Comparison of ENCODE assay signal across 18 cellular contexts in genomic region chr5:94268226-94268625, GRCh38.
"Had no signal": no experiment of that assay in that cellular context is flagged by ENCODE, and none has a peak within 500 bp of the region (broad histone marks: within the 10 kb centered on the region; RNA-seq: fewer than 3 reads in every experiment).

No MANE protein-coding gene starts in this region.

- H3K27me3 ChIP-seq: dorsolateral prefrontal cortex, esophagus muscularis mucosa, neutrophil, right atrium auricular region, transverse colon had no signal

- H3K4me1 ChIP-seq: esophagus muscularis mucosa, lower lobe of right lung, right atrium auricular region, transverse colon had no signal

- H3K27ac ChIP-seq: dorsolateral prefrontal cortex, esophagus muscularis mucosa, lower lobe of right lung, neutrophil, right atrium auricular region, transverse colon had no signal

- H3K4me3 ChIP-seq: dorsolateral prefrontal cortex, esophagus muscularis mucosa, lower lobe of right lung, right atrium auricular region, transverse colon had no signal

- ATAC-seq: activated CD4-positive, CD25-positive, alpha-beta regulatory T cell treated with anti-CD3 and anti-CD28 coated beads, Interleukin-2, amount 50 U/mL, for 24 hours; activated CD8-positive, alpha-beta memory T cell treated with anti-CD3 and anti-CD28 coated beads, Interleukin-2, amount 10 ng/mL, durations not matched to agents 7 days and 5 days; activated naive CD4-positive, alpha-beta T cell treated with anti-CD3 and anti-CD28 coated beads, Interleukin-2, amount 50 U/mL, for 72 hours; naive thymus-derived CD4-positive, alpha-beta T cell; stimulated activated effector memory CD8-positive, alpha-beta T cell treated with anti-CD3 and anti-CD28 coated beads, Interleukin-12 subunit alpha, Interleukin-12 subunit beta, amount 100 ng/mL, for 72 hours had no signal

- H3K36me3 ChIP-seq: esophagus muscularis mucosa, lower lobe of right lung, neutrophil, right atrium auricular region, transverse colon had no signal

- DNase-seq: activated CD4-positive, alpha-beta T cell treated with anti-CD3 and anti-CD28 coated beads, Interleukin-2, amount 50 U/mL, for 4 hours; activated CD8-positive, alpha-beta memory T cell treated with anti-CD3 and anti-CD28 coated beads, Interleukin-2, amount 10 ng/mL, durations not matched to agents 7 days and 5 days; activated effector memory CD4-positive, alpha-beta T cell treated with Interleukin-2 at 50 U/mL for 16 hours; activated T-cell treated with anti-CD3 and anti-CD28 coated beads, Interleukin-2, amount 50 U/mL, for 24 hours; dorsolateral prefrontal cortex; hypothalamus; lower lobe of right lung; midbrain; naive thymus-derived CD4-positive, alpha-beta T cell; small intestine; substantia nigra; transverse colon had no signal

- H3K9me3 ChIP-seq: lower lobe of right lung, neutrophil had no signal
